12 cellular contexts compared by ENCODE assay signal in genomic region chr3:53677406-53677805, GRCh38.
DNase-seq lines count a peak whose midpoint lies in the region; ATAC-seq, FAIRE-seq and TF ChIP-seq lines count a peak whose summit lies in the region.
"Had no signal": no experiment of that assay in that cellular context is flagged by ENCODE, and none has a peak within 500 bp of the region (broad histone marks: within the 10 kb centered on the region; RNA-seq: fewer than 3 reads in every experiment).

No MANE protein-coding gene starts in this region.

- in situ Hi-C loops in GM13977 (cut with MboI; ENCODE audit: low pct_unique_long_range_greater_than_20kb, low sequenced_read_pairs, unreplicated experiment) (no loop called here), HepG2 (cut with HindIII; ENCODE audit: extremely low pct_ligation_motif_present, low pct_unique_long_range_greater_than_20kb) (no loop called here)

- no peaks in the 10 kb centered on the region for H3K4me1 Mint-ChIP-seq in GM23338

- H3K27ac Mint-ChIP-seq in GM23338 = no peak overlapping the region

- H3K4me3 Mint-ChIP-seq in GM23338 = no peak overlapping the region

- H3K79me2 ChIP-seq in HepG2 (ENCODE audit: insufficient read depth, low read length) = no peaks in the 10 kb centered on the region
- H3K79me2 ChIP-seq in GM23338 (replicated peaks; ENCODE audit: insufficient read depth) = no peaks in the 10 kb centered on the region

- H3K4me1 ChIP-seq in adipocyte (ENCODE audit: control insufficient read depth, insufficient read depth, low read length) (no peaks in the 10 kb centered on the region), HepG2 (ENCODE audit: insufficient read depth, low read length) (peaks cover 2% of the 10 kb centered on the region), GM23338 (ENCODE audit: insufficient read depth) (no peaks in the 10 kb centered on the region)

- no peak for TF ChIP-seq EP300 in HepG2 (IDR thresholded peaks at IDR 0.05; ENCODE audit: low read depth in 2 of 2, low read length in 2 of 2)
- TF ChIP-seq EP300 in HepG2 (CRISPR knock-in tag; IDR thresholded peaks at IDR 0.05; ENCODE audit: borderline replicate concordance) = no peak

- no TSS peak for BruUV-seq in HepG2 (replicated peaks; lab: Mats Ljungman, UMichigan)

- H4K20me1 ChIP-seq in HepG2 (ENCODE audit: insufficient read depth, low read length) = no peaks in the 10 kb centered on the region
- H4K20me1 ChIP-seq in GM23338 (replicated peaks; ENCODE audit: insufficient read depth) = no peaks in the 10 kb centered on the region

- H3K27me3 ChIP-seq in BJ (ENCODE audit: control insufficient read depth, insufficient read depth, low read length) (no peaks in the 10 kb centered on the region), adipocyte (replicated peaks; ENCODE audit: control insufficient read depth, insufficient read depth, low read length) (peaks cover 40% of the 10 kb centered on the region), HepG2 (ENCODE audit: control insufficient read depth in 1 of 2, insufficient read depth in 2 of 2, low read length in 2 of 2) (no peaks in the 10 kb centered on the region), GM23338 (ENCODE audit: insufficient read depth) (no peaks in the 10 kb centered on the region)
- H3K27me3 ChIP-seq: transverse colon had no signal

- H3F3A ChIP-seq in GM23338 (replicated peaks; ENCODE audit: low read depth) = no peaks in the 10 kb centered on the region

- WGBS in HepG2 (ENCODE audit: low lambda C conversion rate) = 13% methylated on average over 4 of the region's 4 CpGs

- POLR2A ChIA-PET in BJ (lab: Charles Lee) (no interaction called here), HepG2 (lab: Yijun Ruan, JAX) (no interaction called here)

- H3K9me2 ChIP-seq in GM23338 (ENCODE audit: insufficient read depth) = no peaks in the 10 kb centered on the region

- H3K4me2 ChIP-seq in HepG2 (ENCODE audit: low read depth, low read length) = no peak overlapping the region
- no peak overlapping the region for H3K4me2 ChIP-seq in GM23338

- no peak for DNase-seq in BJ (ENCODE audit: low read depth)
- peak; percentile 32 for DNase-seq in GM13977 (ENCODE audit: low spot score)
- peak; percentile 6 for DNase-seq in adipocyte (ENCODE audit: low read depth)
- DNase-seq in HepG2 (ENCODE audit: low spot score) = peak; percentile 33
- no peak for DNase-seq in amniotic stem cell (lab: John Stamatoyannopoulos, UW)
- DNase-seq in sciatic nerve (ENCODE audit: low spot score) = no peak
- no peak for DNase-seq in GM23338 (ENCODE audit: low spot score)
- no peak for DNase-seq in NCI-H345 (lab: John Stamatoyannopoulos, UW)
- DNase-seq: activated naive CD4-positive, alpha-beta T cell treated with anti-CD3 and anti-CD28 coated beads, Interleukin-2, amount 50 U/mL, for 16 hours; NCI-H2107; transverse colon had no signal

- H3K9me3 ChIP-seq in adipocyte (ENCODE audit: control insufficient read depth, low read length) = no peaks in the 10 kb centered on the region
- no peaks in the 10 kb centered on the region for H3K9me3 ChIP-seq in HepG2 (ENCODE audit: low read length)
- H3K9me3 ChIP-seq: transverse colon had no signal

- TF ChIP-seq RAD21 in HepG2 (CRISPR knock-in tag; IDR thresholded peaks at IDR 0.05) = no peak

- intact Hi-C loops in HepG2 (cut with micrococcal nuclease; ENCODE audit: unreplicated experiment) (loop anchor here (1.0 kb wide), 2 partner anchors 33 to 244 kb away; no protein-coding TSS in a partner anchor), sciatic nerve (cut with DNase I) (no loop called here)

- TF ChIP-seq POLR2A in HepG2 (IDR thresholded peaks at IDR 0.05; ENCODE audit: insufficient read depth in 1 of 2, low read depth in 2 of 2, low read length in 2 of 2) = no peak

- H3K27me3 Mint-ChIP-seq in GM23338 (ENCODE audit: insufficient read depth, low read depth, poor library complexity) = no peaks in the 10 kb centered on the region

- H3K4me3 ChIP-seq in BJ (ENCODE audit: low read depth, low read length) (no peak overlapping the region), adipocyte (ENCODE audit: low read length) (no peak overlapping the region), HepG2 (replicated peaks in 1 of 3; ENCODE audit: insufficient read depth in 1 of 3, low read depth in 2 of 3, low read length in 3 of 3) (no peak overlapping the region), GM23338 (no peak overlapping the region)
- H3K4me3 ChIP-seq: transverse colon had no signal

- peak; percentile 96 for ATAC-seq in HepG2
- ATAC-seq in sciatic nerve = no peak
- ATAC-seq in GM23338 = no peak
- ATAC-seq: esophagus mucosa had no signal

- H3K36me3 Mint-ChIP-seq in GM23338 (ENCODE audit: low read depth) = no peaks in the 10 kb centered on the region

- H2AFZ ChIP-seq in HepG2 (ENCODE audit: low read length) = no peak overlapping the region
- no peak overlapping the region for H2AFZ ChIP-seq in GM23338

- H3K9ac ChIP-seq in adipocyte (ENCODE audit: low read length) = no peak overlapping the region
- no peak overlapping the region for H3K9ac ChIP-seq in HepG2 (ENCODE audit: insufficient read depth, low read depth, low read length)

- 0 out of 2 replicates have a peak, but pooled peaks have one; percentile 16 for TF ChIP-seq CTCF in BJ (IDR thresholded peaks at IDR 0.05; ENCODE audit: insufficient read depth, low read depth, low read length)
- peak; percentile 28 for TF ChIP-seq CTCF in GM13977 (IDR thresholded peaks at IDR 0.05; ENCODE audit: extremely low read depth, insufficient read depth, missing control alignments)
- TF ChIP-seq CTCF in HepG2 (CRISPR knock-in tag; IDR thresholded peaks at IDR 0.05) = peak; percentile 61
- TF ChIP-seq CTCF in GM23338 (conservative IDR thresholded peaks at IDR 0.05; ENCODE audit: low read depth in 2 of 2) = no peak

- H3K36me3 ChIP-seq in BJ (ENCODE audit: control insufficient read depth, insufficient read depth, low read length) = no peaks in the 10 kb centered on the region
- no peaks in the 10 kb centered on the region for H3K36me3 ChIP-seq in adipocyte (ENCODE audit: control insufficient read depth, insufficient read depth, low read length, severe bottlenecking)
- no peaks in the 10 kb centered on the region for H3K36me3 ChIP-seq in HepG2 (replicated peaks in 1 of 2; ENCODE audit: control insufficient read depth in 1 of 2, insufficient read depth in 2 of 2, low read length in 2 of 2)
- no peaks in the 10 kb centered on the region for H3K36me3 ChIP-seq in GM23338 (ENCODE audit: insufficient read depth)
- H3K36me3 ChIP-seq: transverse colon had no signal

- CTCF ChIA-PET in BJ (lab: Yijun Ruan, JAX) = interaction anchor here (0.8 to 1.2 kb wide), 4 partner anchors 8 to 61 kb away, joined by 3 to 5 read pairs (median 3); no protein-coding TSS in a partner anchor
- CTCF ChIA-PET in HepG2 (lab: Yijun Ruan, JAX; ENCODE audit: low intra/inter-chr PET ratio, low total read pairs) = interaction anchor here (1.4 to 1.7 kb wide), 2 partner anchors 33 to 244 kb away, joined by 6 to 7 read pairs; no protein-coding TSS in a partner anchor

- peak; percentile 60 for FAIRE-seq in HepG2 (lab: Jason Lieb, UNC)

- no peaks in the 10 kb centered on the region for H3K9me3 Mint-ChIP-seq in GM23338

- H3K27ac ChIP-seq in HepG2 (ENCODE audit: extremely low read length, insufficient read depth, low read length) = no peak overlapping the region
- H3K27ac ChIP-seq in GM23338 (ENCODE audit: low read depth) = no peak overlapping the region
- H3K27ac ChIP-seq: transverse colon had no signal

TF ChIP-seq in HepG2, 621 proteins besides CTCF, POLR2A, EP300 and RAD21:
- peak; percentile 64; the same call in 1 of the 2 replicates for TF ChIP-seq SMC3 (IDR thresholded peaks at IDR 0.05; ENCODE audit: low read length)
- TF ChIP-seq ZNF737 (CRISPR knock-in tag; IDR thresholded peaks at IDR 0.05; ENCODE audit: borderline replicate concordance) = no peak
- TF ChIP-seq STAG1 (CRISPR knock-in tag; IDR thresholded peaks at IDR 0.05) = peak; percentile 65
- TF ChIP-seq TIGD3 (CRISPR knock-in tag; IDR thresholded peaks at IDR 0.05; ENCODE audit: borderline replicate concordance) = no peak

TF ChIP-seq in GM23338, 12 proteins besides CTCF, POLR2A, EP300 and RAD21 (continues in another document):
- TF ChIP-seq REST (IDR thresholded peaks at IDR 0.05; ENCODE audit: unreplicated experiment) (no peak), CREB1 (CRISPR knock-in tag; IDR thresholded peaks at IDR 0.05; ENCODE audit: low read depth) (no peak), JUNB (IDR thresholded peaks at IDR 0.05; ENCODE audit: unreplicated experiment) (no peak), ZNF114 (CRISPR knock-in tag; IDR thresholded peaks at IDR 0.05) (no peak), ZNF331 (CRISPR knock-in tag; IDR thresholded peaks at IDR 0.05; ENCODE audit: low read depth) (no peak), EZH2 (IDR thresholded peaks at IDR 0.05; ENCODE audit: low read depth, unreplicated experiment) (no peak), POLR2AphosphoS5 (IDR thresholded peaks at IDR 0.05; ENCODE audit: low read depth) (no peak)

Comparison
In these comparisons a context has a peak if more than half of its experiments do, and no peak if none do; other contexts are left out.
1. DNase-seq: peak in GM13977 (single experiment), adipocyte (single experiment) and HepG2 (single experiment); none in BJ (single experiment), amniotic stem cell (single experiment), sciatic nerve (single experiment), GM23338 (single experiment) and NCI-H345 (single experiment).
2. CTCF ChIP-seq: peak in BJ (single experiment), GM13977 (single experiment) and HepG2 (single experiment); none in GM23338 (0 of 2).